ENCODE assay signal across 2 cellular contexts in the genomic region with DNA sequence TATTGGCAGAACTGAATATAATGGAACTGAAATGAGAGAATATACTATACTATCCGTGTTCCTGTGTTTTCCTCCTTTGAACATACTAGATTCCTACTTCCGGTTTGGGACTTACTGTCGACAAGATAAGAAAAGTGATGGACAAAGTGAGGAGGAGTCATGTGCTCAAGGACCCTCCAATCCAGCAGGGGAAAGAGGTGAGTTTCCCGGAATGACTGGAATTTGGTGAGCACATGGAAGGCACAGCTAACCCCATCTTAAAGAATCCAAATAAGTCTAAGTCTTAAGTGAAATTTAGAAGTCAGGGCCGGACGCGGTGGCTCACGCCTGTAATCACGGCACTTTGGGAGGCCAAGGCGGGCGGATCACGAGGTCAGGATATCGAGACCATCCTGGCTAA.
TF ChIP-seq lines count a peak whose summit lies in the region.

No MANE protein-coding gene starts in this region.

TF ChIP-seq in SK-N-SH, 30 proteins besides CTCF, POLR2A, EP300 and RAD21 (continued from another document):
- TF ChIP-seq, protein P1, sequence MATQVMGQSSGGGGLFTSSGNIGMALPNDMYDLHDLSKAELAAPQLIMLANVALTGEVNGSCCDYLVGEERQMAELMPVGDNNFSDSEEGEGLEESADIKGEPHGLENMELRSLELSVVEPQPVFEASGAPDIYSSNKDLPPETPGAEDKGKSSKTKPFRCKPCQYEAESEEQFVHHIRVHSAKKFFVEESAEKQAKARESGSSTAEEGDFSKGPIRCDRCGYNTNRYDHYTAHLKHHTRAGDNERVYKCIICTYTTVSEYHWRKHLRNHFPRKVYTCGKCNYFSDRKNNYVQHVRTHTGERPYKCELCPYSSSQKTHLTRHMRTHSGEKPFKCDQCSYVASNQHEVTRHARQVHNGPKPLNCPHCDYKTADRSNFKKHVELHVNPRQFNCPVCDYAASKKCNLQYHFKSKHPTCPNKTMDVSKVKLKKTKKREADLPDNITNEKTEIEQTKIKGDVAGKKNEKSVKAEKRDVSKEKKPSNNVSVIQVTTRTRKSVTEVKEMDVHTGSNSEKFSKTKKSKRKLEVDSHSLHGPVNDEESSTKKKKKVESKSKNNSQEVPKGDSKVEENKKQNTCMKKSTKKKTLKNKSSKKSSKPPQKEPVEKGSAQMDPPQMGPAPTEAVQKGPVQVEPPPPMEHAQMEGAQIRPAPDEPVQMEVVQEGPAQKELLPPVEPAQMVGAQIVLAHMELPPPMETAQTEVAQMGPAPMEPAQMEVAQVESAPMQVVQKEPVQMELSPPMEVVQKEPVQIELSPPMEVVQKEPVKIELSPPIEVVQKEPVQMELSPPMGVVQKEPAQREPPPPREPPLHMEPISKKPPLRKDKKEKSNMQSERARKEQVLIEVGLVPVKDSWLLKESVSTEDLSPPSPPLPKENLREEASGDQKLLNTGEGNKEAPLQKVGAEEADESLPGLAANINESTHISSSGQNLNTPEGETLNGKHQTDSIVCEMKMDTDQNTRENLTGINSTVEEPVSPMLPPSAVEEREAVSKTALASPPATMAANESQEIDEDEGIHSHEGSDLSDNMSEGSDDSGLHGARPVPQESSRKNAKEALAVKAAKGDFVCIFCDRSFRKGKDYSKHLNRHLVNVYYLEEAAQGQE (IDR thresholded peaks at IDR 0.05; ENCODE audit: low read depth, low read length): no peak
- TF ChIP-seq, protein P2, sequence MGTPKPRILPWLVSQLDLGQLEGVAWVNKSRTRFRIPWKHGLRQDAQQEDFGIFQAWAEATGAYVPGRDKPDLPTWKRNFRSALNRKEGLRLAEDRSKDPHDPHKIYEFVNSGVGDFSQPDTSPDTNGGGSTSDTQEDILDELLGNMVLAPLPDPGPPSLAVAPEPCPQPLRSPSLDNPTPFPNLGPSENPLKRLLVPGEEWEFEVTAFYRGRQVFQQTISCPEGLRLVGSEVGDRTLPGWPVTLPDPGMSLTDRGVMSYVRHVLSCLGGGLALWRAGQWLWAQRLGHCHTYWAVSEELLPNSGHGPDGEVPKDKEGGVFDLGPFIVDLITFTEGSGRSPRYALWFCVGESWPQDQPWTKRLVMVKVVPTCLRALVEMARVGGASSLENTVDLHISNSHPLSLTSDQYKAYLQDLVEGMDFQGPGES (IDR thresholded peaks at IDR 0.05; ENCODE audit: low read depth, low read length): no peak
- TF ChIP-seq RCOR1 (IDR thresholded peaks at IDR 0.05; ENCODE audit: low read length) (no peak), GABPA (IDR thresholded peaks at IDR 0.05; ENCODE audit: low read depth) (no peak), ELF1 (IDR thresholded peaks at IDR 0.05) (no peak), TCF12 (IDR thresholded peaks at IDR 0.05) (no peak), TAF1 (IDR thresholded peaks at IDR 0.05; ENCODE audit: borderline replicate concordance, low read depth, low read length) (no peak), TEAD4 (IDR thresholded peaks at IDR 0.05; ENCODE audit: borderline replicate concordance, insufficient read depth) (no peak), GATA2 (CRISPR knock-in tag; IDR thresholded peaks at IDR 0.05) (no peak), POLR2AphosphoS5 (IDR thresholded peaks at IDR 0.05; ENCODE audit: low read depth, low read length) (no peak), FOXM1 (IDR thresholded peaks at IDR 0.05; ENCODE audit: low read depth) (no peak), CHD2 (IDR thresholded peaks at IDR 0.05; ENCODE audit: low read length, partially characterized antibody) (no peak), MXI1 (IDR thresholded peaks at IDR 0.05; ENCODE audit: low read depth, low read length) (no peak), MEF2A (IDR thresholded peaks at IDR 0.05; ENCODE audit: borderline replicate concordance, low read depth) (no peak)
- TF ChIP-seq, protein P3, sequence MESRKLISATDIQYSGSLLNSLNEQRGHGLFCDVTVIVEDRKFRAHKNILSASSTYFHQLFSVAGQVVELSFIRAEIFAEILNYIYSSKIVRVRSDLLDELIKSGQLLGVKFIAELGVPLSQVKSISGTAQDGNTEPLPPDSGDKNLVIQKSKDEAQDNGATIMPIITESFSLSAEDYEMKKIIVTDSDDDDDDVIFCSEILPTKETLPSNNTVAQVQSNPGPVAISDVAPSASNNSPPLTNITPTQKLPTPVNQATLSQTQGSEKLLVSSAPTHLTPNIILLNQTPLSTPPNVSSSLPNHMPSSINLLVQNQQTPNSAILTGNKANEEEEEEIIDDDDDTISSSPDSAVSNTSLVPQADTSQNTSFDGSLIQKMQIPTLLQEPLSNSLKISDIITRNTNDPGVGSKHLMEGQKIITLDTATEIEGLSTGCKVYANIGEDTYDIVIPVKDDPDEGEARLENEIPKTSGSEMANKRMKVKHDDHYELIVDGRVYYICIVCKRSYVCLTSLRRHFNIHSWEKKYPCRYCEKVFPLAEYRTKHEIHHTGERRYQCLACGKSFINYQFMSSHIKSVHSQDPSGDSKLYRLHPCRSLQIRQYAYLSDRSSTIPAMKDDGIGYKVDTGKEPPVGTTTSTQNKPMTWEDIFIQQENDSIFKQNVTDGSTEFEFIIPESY (IDR thresholded peaks at IDR 0.05; ENCODE audit: borderline replicate concordance, low read depth): no peak

TF ChIP-seq in SK-N-SH treated with all-trans-retinoic acid at 6 μM for 48 hours, 23 proteins besides CTCF, POLR2A, EP300 and RAD21 (continued from another document):
- TF ChIP-seq, protein P4, sequence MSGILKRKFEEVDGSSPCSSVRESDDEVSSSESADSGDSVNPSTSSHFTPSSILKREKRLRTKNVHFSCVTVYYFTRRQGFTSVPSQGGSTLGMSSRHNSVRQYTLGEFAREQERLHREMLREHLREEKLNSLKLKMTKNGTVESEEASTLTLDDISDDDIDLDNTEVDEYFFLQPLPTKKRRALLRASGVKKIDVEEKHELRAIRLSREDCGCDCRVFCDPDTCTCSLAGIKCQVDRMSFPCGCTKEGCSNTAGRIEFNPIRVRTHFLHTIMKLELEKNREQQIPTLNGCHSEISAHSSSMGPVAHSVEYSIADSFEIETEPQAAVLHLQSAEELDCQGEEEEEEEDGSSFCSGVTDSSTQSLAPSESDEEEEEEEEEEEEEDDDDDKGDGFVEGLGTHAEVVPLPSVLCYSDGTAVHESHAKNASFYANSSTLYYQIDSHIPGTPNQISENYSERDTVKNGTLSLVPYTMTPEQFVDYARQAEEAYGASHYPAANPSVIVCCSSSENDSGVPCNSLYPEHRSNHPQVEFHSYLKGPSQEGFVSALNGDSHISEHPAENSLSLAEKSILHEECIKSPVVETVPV (CRISPR knock-in tag; IDR thresholded peaks at IDR 0.05): no peak
- TF ChIP-seq ZFP30 (CRISPR knock-in tag; IDR thresholded peaks at IDR 0.05): no peak
